19 cellular contexts compared by ENCODE assay signal in genomic region chr17:79485991-79486390, GRCh38.
"Had no signal": no experiment of that assay in that cellular context is flagged by ENCODE, and none has a peak within 500 bp of the region (broad histone marks: within the 10 kb centered on the region; RNA-seq: fewer than 3 reads in every experiment).

No MANE protein-coding gene starts in this region.

- H3K27ac ChIP-seq: heart left ventricle, neutrophil, psoas muscle, right lobe of liver, suprapubic skin, tibial artery, upper lobe of left lung, uterus had no signal

- H3K36me3 ChIP-seq: heart left ventricle, neutrophil, right lobe of liver, suprapubic skin, tibial artery, upper lobe of left lung, uterus had no signal

- H3K4me1 ChIP-seq: heart left ventricle, psoas muscle, right lobe of liver, suprapubic skin, tibial artery, upper lobe of left lung, uterus had no signal

- FAIRE-seq: islet of Langerhans had no signal

- H3K27me3 ChIP-seq: uterus had no signal

- H3K9me3 ChIP-seq: heart left ventricle, neutrophil, psoas muscle, right lobe of liver, suprapubic skin, tibial artery, upper lobe of left lung, uterus had no signal

- H3K4me3 ChIP-seq: dorsolateral prefrontal cortex, heart left ventricle, psoas muscle, right lobe of liver, suprapubic skin, tibial artery, upper lobe of left lung, uterus had no signal

- DNase-seq: cortex of kidney; effector CD8-positive, alpha-beta T cell; foreskin melanocyte; hippocampal formation; natural killer cell; psoas muscle; retina; right lobe of liver; stimulated activated CD4-positive, alpha-beta T cell treated with anti-CD3 and anti-CD28 coated beads, Interleukin-4, amount 100 ng/mL, for 1 hour; stimulated activated CD8-positive, alpha-beta memory T cell treated with anti-CD3 and anti-CD28 coated beads, Interleukin-4, amount 100 ng/mL, for 48 hours; stimulated activated naive CD8-positive, alpha-beta T cell treated with anti-CD3 and anti-CD28 coated beads, Interleukin-15, Interleukin-2, amounts not matched to agents 100 U/mL and 50 U/mL, for 24 hours; tibial artery; upper lobe of left lung; uterus had no signal
